1 cellular context compared by ENCODE assay signal in the genomic region with DNA sequence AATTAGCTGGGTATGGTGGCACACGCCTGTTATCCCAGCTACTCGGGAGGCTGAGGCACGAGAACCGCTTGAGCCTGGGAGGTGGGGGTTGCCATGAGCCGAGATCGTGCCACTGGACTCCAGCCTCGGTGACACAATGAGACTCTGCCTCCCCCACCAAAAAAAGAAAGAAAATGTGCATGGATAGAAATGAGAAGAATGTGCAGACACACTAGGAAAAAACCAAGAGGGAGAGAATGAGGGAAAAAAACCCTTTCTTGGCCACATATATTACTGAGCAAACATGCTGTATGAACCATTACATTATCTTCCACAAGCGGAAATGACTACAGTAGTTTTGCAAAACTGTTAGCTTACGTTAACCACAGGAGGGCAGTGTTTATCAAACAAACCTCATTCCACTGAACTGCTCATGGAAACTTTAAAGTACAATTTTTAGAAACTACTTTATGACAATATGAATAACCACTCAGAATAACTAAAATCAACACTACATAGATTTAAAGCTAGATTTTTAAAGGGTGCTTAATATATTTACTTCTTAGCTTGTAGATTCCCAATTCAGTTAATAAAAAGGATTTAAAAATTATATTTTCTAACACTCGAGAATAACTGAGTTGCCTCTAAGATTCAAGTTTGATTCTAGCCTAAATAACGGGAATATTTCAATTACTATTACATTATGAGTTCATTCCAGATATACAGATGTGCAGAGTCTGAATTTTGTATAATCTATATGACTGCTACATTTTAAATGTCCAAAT.
A peak's percentile ranks its signal among the peaks of the same experiment; 100 is the strongest.
TF ChIP-seq lines count a peak whose summit lies in the region.

No MANE protein-coding gene starts in this region.

TF ChIP-seq in K562, 482 proteins besides CTCF, POLR2A, EP300 and RAD21 (continued from another document and continues in another):
- TF ChIP-seq JUN (IDR thresholded peaks at IDR 0.05; ENCODE audit: borderline replicate concordance, low read depth, low read length) (peak; percentile 18; the same call in 1 of the 2 replicates), JUN (CRISPR knock-in tag; IDR thresholded peaks at IDR 0.05; ENCODE audit: borderline replicate concordance) (no peak), ETV1 (tag; conservative IDR thresholded peaks at IDR 0.05; ENCODE audit: low read depth) (peak; percentile 99), VEZF1 (CRISPR knock-in tag; IDR thresholded peaks at IDR 0.05) (peak; percentile 41), ESRRA (IDR thresholded peaks at IDR 0.05; ENCODE audit: borderline replicate concordance, low read depth) (peak; percentile 74; the same call in 1 of the 2 replicates), PHF8 (IDR thresholded peaks at IDR 0.05; ENCODE audit: borderline replicate concordance, low read length) (no peak), NFIC (IDR thresholded peaks at IDR 0.05) (no peak; the same call in none of the 2 replicates), PTRF (tag; IDR thresholded peaks at IDR 0.05) (no peak), SMAD4 (CRISPR knock-in tag; conservative IDR thresholded peaks at IDR 0.05) (peak; percentile 60; the same call in 1 of the 2 replicates), DNMT1 (IDR thresholded peaks at IDR 0.05) (no peak), CEBPG (CRISPR knock-in tag; IDR thresholded peaks at IDR 0.05) (no peak), CEBPG (tag; conservative IDR thresholded peaks at IDR 0.05 in 1 of 2, IDR thresholded peaks at IDR 0.05 in 1 of 2) (peak; percentile 23; a peak in 1 of 4 replicates), ZNF134 (CRISPR knock-in tag; conservative IDR thresholded peaks at IDR 0.05) (no peak), MLLT1 (IDR thresholded peaks at IDR 0.05) (peak; percentile 54 to 73; a peak in 2 of 4 replicates), TEAD4 (IDR thresholded peaks at IDR 0.05; ENCODE audit: low read length) (peak; percentile 61), TEAD4 (CRISPR knock-in tag; IDR thresholded peaks at IDR 0.05; ENCODE audit: borderline replicate concordance) (no peak), ATF1 (CRISPR knock-in tag; IDR thresholded peaks at IDR 0.05) (no peak), ATF1 (tag; IDR thresholded peaks at IDR 0.05) (peak; percentile 72), RNF219 (CRISPR knock-in tag; IDR thresholded peaks at IDR 0.05) (no peak), ETV5 (CRISPR knock-in tag; IDR thresholded peaks at IDR 0.05; ENCODE audit: low read depth) (peak; percentile 77), GATAD2B (IDR thresholded peaks at IDR 0.05; ENCODE audit: borderline replicate concordance) (peak; percentile 44; the same call in 1 of the 2 replicates), KLF13 (tag; IDR thresholded peaks at IDR 0.05; ENCODE audit: borderline replicate concordance, low read depth) (no peak), HDAC2 (IDR thresholded peaks at IDR 0.05) (peak; percentile 80; the same call in 1 of the 2 replicates), DPF2 (IDR thresholded peaks at IDR 0.05) (peak; percentile 91), ZNF175 (CRISPR knock-in tag; IDR thresholded peaks at IDR 0.05; ENCODE audit: low read depth) (peak; percentile 65; the same call in 1 of the 2 replicates), GABPB1 (CRISPR knock-in tag; IDR thresholded peaks at IDR 0.05) (peak; percentile 80), EHMT2 (IDR thresholded peaks at IDR 0.05) (peak; percentile 59), NR2C1 (IDR thresholded peaks at IDR 0.05) (no peak; the same call in 1 of the 2 replicates), NR2C1 (tag; IDR thresholded peaks at IDR 0.05) (peak; percentile 40), BRD9 (IDR thresholded peaks at IDR 0.05; ENCODE audit: low read depth, partially characterized antibody) (peak; percentile 95), L3MBTL2 (IDR thresholded peaks at IDR 0.05) (peak; percentile 66; the same call in 1 of the 2 replicates), ZNF444 (CRISPR knock-in tag; IDR thresholded peaks at IDR 0.05) (no peak), CBX3 (IDR thresholded peaks at IDR 0.05; ENCODE audit: borderline replicate concordance in 1 of 2, low read length in 2 of 2) (0 out of 3 replicates have a peak, but pooled peaks of 1 of the 2 experiments have one; percentile 14), KAT7 (CRISPR knock-in tag; IDR thresholded peaks at IDR 0.05; ENCODE audit: borderline replicate concordance) (0 out of 2 replicates have a peak, but pooled peaks have one; percentile 58), HSF4 (CRISPR knock-in tag; IDR thresholded peaks at IDR 0.05; ENCODE audit: borderline replicate concordance) (0 out of 2 replicates have a peak, but pooled peaks have one; percentile 42)
- TF ChIP-seq, protein P1, sequence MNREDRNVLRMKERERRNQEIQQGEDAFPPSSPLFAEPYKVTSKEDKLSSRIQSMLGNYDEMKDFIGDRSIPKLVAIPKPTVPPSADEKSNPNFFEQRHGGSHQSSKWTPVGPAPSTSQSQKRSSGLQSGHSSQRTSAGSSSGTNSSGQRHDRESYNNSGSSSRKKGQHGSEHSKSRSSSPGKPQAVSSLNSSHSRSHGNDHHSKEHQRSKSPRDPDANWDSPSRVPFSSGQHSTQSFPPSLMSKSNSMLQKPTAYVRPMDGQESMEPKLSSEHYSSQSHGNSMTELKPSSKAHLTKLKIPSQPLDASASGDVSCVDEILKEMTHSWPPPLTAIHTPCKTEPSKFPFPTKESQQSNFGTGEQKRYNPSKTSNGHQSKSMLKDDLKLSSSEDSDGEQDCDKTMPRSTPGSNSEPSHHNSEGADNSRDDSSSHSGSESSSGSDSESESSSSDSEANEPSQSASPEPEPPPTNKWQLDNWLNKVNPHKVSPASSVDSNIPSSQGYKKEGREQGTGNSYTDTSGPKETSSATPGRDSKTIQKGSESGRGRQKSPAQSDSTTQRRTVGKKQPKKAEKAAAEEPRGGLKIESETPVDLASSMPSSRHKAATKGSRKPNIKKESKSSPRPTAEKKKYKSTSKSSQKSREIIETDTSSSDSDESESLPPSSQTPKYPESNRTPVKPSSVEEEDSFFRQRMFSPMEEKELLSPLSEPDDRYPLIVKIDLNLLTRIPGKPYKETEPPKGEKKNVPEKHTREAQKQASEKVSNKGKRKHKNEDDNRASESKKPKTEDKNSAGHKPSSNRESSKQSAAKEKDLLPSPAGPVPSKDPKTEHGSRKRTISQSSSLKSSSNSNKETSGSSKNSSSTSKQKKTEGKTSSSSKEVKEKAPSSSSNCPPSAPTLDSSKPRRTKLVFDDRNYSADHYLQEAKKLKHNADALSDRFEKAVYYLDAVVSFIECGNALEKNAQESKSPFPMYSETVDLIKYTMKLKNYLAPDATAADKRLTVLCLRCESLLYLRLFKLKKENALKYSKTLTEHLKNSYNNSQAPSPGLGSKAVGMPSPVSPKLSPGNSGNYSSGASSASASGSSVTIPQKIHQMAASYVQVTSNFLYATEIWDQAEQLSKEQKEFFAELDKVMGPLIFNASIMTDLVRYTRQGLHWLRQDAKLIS (CRISPR knock-in tag; IDR thresholded peaks at IDR 0.05) = 0 out of 2 replicates have a peak, but pooled peaks have one; percentile 65
- TF ChIP-seq, protein P2, sequence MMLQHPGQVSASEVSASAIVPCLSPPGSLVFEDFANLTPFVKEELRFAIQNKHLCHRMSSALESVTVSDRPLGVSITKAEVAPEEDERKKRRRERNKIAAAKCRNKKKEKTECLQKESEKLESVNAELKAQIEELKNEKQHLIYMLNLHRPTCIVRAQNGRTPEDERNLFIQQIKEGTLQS (IDR thresholded peaks at IDR 0.05) = peak; percentile 62; the same call in 1 of the 2 replicates
- TF ChIP-seq, protein P2 (CRISPR knock-in tag; conservative IDR thresholded peaks at IDR 0.05) = no peak
- TF ChIP-seq, protein P3, sequence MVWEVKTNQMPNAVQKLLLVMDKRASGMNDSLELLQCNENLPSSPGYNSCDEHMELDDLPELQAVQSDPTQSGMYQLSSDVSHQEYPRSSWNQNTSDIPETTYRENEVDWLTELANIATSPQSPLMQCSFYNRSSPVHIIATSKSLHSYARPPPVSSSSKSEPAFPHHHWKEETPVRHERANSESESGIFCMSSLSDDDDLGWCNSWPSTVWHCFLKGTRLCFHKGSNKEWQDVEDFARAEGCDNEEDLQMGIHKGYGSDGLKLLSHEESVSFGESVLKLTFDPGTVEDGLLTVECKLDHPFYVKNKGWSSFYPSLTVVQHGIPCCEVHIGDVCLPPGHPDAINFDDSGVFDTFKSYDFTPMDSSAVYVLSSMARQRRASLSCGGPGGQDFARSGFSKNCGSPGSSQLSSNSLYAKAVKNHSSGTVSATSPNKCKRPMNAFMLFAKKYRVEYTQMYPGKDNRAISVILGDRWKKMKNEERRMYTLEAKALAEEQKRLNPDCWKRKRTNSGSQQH (CRISPR knock-in tag; IDR thresholded peaks at IDR 0.05) = 0 out of 2 replicates have a peak, but pooled peaks have one; percentile 47
- TF ChIP-seq, protein P4, sequence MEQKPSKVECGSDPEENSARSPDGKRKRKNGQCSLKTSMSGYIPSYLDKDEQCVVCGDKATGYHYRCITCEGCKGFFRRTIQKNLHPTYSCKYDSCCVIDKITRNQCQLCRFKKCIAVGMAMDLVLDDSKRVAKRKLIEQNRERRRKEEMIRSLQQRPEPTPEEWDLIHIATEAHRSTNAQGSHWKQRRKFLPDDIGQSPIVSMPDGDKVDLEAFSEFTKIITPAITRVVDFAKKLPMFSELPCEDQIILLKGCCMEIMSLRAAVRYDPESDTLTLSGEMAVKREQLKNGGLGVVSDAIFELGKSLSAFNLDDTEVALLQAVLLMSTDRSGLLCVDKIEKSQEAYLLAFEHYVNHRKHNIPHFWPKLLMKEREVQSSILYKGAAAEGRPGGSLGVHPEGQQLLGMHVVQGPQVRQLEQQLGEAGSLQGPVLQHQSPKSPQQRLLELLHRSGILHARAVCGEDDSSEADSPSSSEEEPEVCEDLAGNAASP (IDR thresholded peaks at IDR 0.05) = 0 out of 2 replicates have a peak, but pooled peaks have one; percentile 17
- TF ChIP-seq, protein P5, sequence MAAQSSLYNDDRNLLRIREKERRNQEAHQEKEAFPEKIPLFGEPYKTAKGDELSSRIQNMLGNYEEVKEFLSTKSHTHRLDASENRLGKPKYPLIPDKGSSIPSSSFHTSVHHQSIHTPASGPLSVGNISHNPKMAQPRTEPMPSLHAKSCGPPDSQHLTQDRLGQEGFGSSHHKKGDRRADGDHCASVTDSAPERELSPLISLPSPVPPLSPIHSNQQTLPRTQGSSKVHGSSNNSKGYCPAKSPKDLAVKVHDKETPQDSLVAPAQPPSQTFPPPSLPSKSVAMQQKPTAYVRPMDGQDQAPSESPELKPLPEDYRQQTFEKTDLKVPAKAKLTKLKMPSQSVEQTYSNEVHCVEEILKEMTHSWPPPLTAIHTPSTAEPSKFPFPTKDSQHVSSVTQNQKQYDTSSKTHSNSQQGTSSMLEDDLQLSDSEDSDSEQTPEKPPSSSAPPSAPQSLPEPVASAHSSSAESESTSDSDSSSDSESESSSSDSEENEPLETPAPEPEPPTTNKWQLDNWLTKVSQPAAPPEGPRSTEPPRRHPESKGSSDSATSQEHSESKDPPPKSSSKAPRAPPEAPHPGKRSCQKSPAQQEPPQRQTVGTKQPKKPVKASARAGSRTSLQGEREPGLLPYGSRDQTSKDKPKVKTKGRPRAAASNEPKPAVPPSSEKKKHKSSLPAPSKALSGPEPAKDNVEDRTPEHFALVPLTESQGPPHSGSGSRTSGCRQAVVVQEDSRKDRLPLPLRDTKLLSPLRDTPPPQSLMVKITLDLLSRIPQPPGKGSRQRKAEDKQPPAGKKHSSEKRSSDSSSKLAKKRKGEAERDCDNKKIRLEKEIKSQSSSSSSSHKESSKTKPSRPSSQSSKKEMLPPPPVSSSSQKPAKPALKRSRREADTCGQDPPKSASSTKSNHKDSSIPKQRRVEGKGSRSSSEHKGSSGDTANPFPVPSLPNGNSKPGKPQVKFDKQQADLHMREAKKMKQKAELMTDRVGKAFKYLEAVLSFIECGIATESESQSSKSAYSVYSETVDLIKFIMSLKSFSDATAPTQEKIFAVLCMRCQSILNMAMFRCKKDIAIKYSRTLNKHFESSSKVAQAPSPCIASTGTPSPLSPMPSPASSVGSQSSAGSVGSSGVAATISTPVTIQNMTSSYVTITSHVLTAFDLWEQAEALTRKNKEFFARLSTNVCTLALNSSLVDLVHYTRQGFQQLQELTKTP (IDR thresholded peaks at IDR 0.05; ENCODE audit: low read depth in 1 of 2, partially characterized antibody in 2 of 2) = peak; percentile 26 to 35
- TF ChIP-seq, protein P6, sequence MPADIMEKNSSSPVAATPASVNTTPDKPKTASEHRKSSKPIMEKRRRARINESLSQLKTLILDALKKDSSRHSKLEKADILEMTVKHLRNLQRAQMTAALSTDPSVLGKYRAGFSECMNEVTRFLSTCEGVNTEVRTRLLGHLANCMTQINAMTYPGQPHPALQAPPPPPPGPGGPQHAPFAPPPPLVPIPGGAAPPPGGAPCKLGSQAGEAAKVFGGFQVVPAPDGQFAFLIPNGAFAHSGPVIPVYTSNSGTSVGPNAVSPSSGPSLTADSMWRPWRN (IDR thresholded peaks at IDR 0.05; ENCODE audit: low read depth) = peak; percentile 49; the same call in 1 of the 2 replicates
